In the genomic region with DNA sequence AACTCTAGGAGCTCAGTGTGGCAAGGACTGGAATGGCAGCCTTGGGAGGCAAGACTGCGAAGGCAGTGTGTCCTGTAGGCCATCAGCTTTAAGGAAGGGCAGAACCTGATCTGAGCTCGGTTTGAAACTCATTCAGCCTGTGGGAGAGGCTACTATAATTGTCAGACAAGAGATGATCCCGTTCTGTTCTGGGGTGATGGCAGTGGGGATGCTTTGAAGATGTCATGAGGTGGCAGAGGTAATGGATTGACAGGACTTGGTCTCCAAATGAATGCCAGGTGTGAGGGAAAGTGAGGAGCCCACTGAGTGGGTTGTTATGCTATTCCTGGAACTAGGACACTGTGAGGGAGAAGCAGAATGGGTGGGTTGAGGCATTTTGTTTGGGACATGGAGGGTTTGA, we compare ENCODE assay signal across 15 cellular contexts.
A peak's percentile ranks its signal among the peaks of the same experiment; 100 is the strongest.
DNase-seq lines count a peak whose midpoint lies in the region; ATAC-seq and TF ChIP-seq lines count a peak whose summit lies in the region.
"Had no signal": no experiment of that assay in that cellular context is flagged by ENCODE, and none has a peak within 500 bp of the region (broad histone marks: within the 10 kb centered on the region; RNA-seq: fewer than 3 reads in every experiment).

No MANE protein-coding gene starts in this region.

- whole genome bisulfite sequencing in endodermal cell (ENCODE audit: insufficient coverage in 1 of 2, insufficient read length in 1 of 2), 2 experiments = 83 to 97% methylated on average over 1 to 3 of the region's 3 CpGs

- no peaks in the 10 kb centered on the region for H3K36me3 ChIP-seq in BLaER1 treated with 17β-estradiol and CSF1 and Interleukin-3, amounts not matched to agents 10 nM and 100 nM
- H3K36me3 ChIP-seq in endodermal cell (ENCODE audit: control insufficient read depth, insufficient read depth, low read length) (no peaks in the 10 kb centered on the region), tibial artery (no peaks in the 10 kb centered on the region)
- H3K36me3 ChIP-seq: BE2C, HAP-1 had no signal

- in situ Hi-C loops in GM13977 (cut with MboI; ENCODE audit: low pct_unique_long_range_greater_than_20kb, low sequenced_read_pairs, unreplicated experiment) = no loop called here

- no peak overlapping the region for H3K27ac ChIP-seq in BLaER1 treated with 17β-estradiol and CSF1 and Interleukin-3, amounts not matched to agents 10 nM and 100 nM
- H3K27ac ChIP-seq in endodermal cell (ENCODE audit: low read depth, low read length) = no peak overlapping the region
- no peak overlapping the region for H3K27ac ChIP-seq in tibial artery
- H3K27ac ChIP-seq: KMS-11 had no signal

- H3K27ac Mint-ChIP-seq in endodermal cell (no peak overlapping the region), osteocyte (ENCODE audit: unreplicated experiment) (no peak overlapping the region)
- H3K27ac Mint-ChIP-seq: CD14-positive monocyte; CD4-positive, alpha-beta memory T cell had no signal

- H4K20me1 ChIP-seq in BLaER1 treated with 17β-estradiol and CSF1 and Interleukin-3, amounts not matched to agents 10 nM and 100 nM = no peaks in the 10 kb centered on the region; a peak in 3 of 22 replicates

- peaks cover 34% of the 10 kb centered on the region for H3K9me3 Mint-ChIP-seq in endodermal cell
- no peaks in the 10 kb centered on the region for H3K9me3 Mint-ChIP-seq in osteocyte (ENCODE audit: unreplicated experiment)
- H3K9me3 Mint-ChIP-seq: CD4-positive, alpha-beta memory T cell had no signal

- no peak overlapping the region for H3K9ac ChIP-seq in BLaER1 treated with 17β-estradiol and CSF1 and Interleukin-3, amounts not matched to agents 10 nM and 100 nM
- no peak overlapping the region for H3K9ac ChIP-seq in endodermal cell (ENCODE audit: extremely low read depth, low read length, poor library complexity, severe bottlenecking)
- H3K9ac ChIP-seq: KMS-11 had no signal

- intact Hi-C loops in tibial artery (cut with DNase I; ENCODE audit: low total_unique reads) = no loop called here

- peak; percentile 2 for DNase-seq in GM13977 (ENCODE audit: low spot score)
- peak; percentile 24 for DNase-seq in endodermal cell
- peak; percentile 23 for DNase-seq in osteocyte (ENCODE audit: extremely low spot score, unreplicated experiment)
- DNase-seq in DMS 273 treated with DMSO at 0.1 percent for 48 hours (lab: John Stamatoyannopoulos, UW) = no peak
- no peak for DNase-seq in tibial artery
- DNase-seq: ACHN; BE2C; CD4-positive, alpha-beta memory T cell; DMS79 treated with DMSO at 0.1 percent for 48 hours; GF-D8 had no signal

- H3K27me3 ChIP-seq in BLaER1 treated with 17β-estradiol and CSF1 and Interleukin-3, amounts not matched to agents 10 nM and 100 nM = peaks cover 66 to 100% (median 90%) of the 10 kb centered on the region in 11 experiments
- H3K27me3 ChIP-seq in endodermal cell (ENCODE audit: control insufficient read depth, insufficient read depth, low read length, poor library complexity, severe bottlenecking) (no peaks in the 10 kb centered on the region), tibial artery (no peaks in the 10 kb centered on the region)
- H3K27me3 ChIP-seq: BE2C had no signal

- peak overlapping the region in 10 of 11 experiments; percentile 41 to 67 (median 54); a peak in 17 of 22 replicates for H3K4me2 ChIP-seq in BLaER1 treated with 17β-estradiol and CSF1 and Interleukin-3, amounts not matched to agents 10 nM and 100 nM
- H3K4me2 ChIP-seq: KMS-11 had no signal

- no peak for TF ChIP-seq CTCF in GM13977 (IDR thresholded peaks at IDR 0.05; ENCODE audit: extremely low read depth, insufficient read depth, missing control alignments)
- no peak for TF ChIP-seq CTCF in endodermal cell (conservative IDR thresholded peaks at IDR 0.05)
- no peak for TF ChIP-seq CTCF in osteocyte (IDR thresholded peaks at IDR 0.05)
- no peak for TF ChIP-seq CTCF in tibial artery (IDR thresholded peaks at IDR 0.05)

- H3K4me1 ChIP-seq in BLaER1 treated with 17β-estradiol and CSF1 and Interleukin-3, amounts not matched to agents 10 nM and 100 nM = peaks cover 14 to 35% (median 27%) of the 10 kb centered on the region in 10 experiments
- H3K4me1 ChIP-seq in endodermal cell (ENCODE audit: control insufficient read depth, insufficient read depth, low read length) (no peaks in the 10 kb centered on the region), tibial artery (peaks cover 0 to 10% (median 4%) of the 10 kb centered on the region in 4 donors)
- H3K4me1 ChIP-seq: HAP-1 had no signal

- ATAC-seq in HG03108 (IDR thresholded peaks at IDR 0.05; ENCODE audit: unreplicated experiment) = no peak

- H3K4me3 ChIP-seq in BLaER1 treated with 17β-estradiol and CSF1 and Interleukin-3, amounts not matched to agents 10 nM and 100 nM = no peak overlapping the region
- H3K4me3 ChIP-seq in endodermal cell (ENCODE audit: low read length) = no peak overlapping the region
- no peak overlapping the region for H3K4me3 ChIP-seq in tibial artery
- H3K4me3 ChIP-seq: HAP-1 had no signal

- H3K9me3 ChIP-seq in BLaER1 treated with 17β-estradiol and CSF1 and Interleukin-3, amounts not matched to agents 10 nM and 100 nM (replicated peaks in 1 of 11) = peaks cover 0 to 7% (median 0%) of the 10 kb centered on the region in 11 experiments; a peak in 2 of 22 replicates
- H3K9me3 ChIP-seq in endodermal cell (ENCODE audit: control insufficient read depth, low read length) = no peaks in the 10 kb centered on the region
- no peaks in the 10 kb centered on the region for H3K9me3 ChIP-seq in tibial artery
- H3K9me3 ChIP-seq: BE2C, HAP-1 had no signal

- no peaks in the 10 kb centered on the region for H3K27me3 Mint-ChIP-seq in endodermal cell (ENCODE audit: insufficient read depth)
- no peaks in the 10 kb centered on the region for H3K27me3 Mint-ChIP-seq in osteocyte (ENCODE audit: unreplicated experiment)
- H3K27me3 Mint-ChIP-seq: CD4-positive, alpha-beta memory T cell had no signal

- H3K4me1 Mint-ChIP-seq in endodermal cell (peaks cover 2% of the 10 kb centered on the region), osteocyte (ENCODE audit: unreplicated experiment) (peaks cover 8% of the 10 kb centered on the region)
- H3K4me1 Mint-ChIP-seq: CD14-positive monocyte; CD4-positive, alpha-beta memory T cell had no signal

- no peaks in the 10 kb centered on the region for H3K36me3 Mint-ChIP-seq in endodermal cell (ENCODE audit: low read depth)
- no peaks in the 10 kb centered on the region for H3K36me3 Mint-ChIP-seq in osteocyte (ENCODE audit: unreplicated experiment)
- H3K36me3 Mint-ChIP-seq: CD14-positive monocyte; CD4-positive, alpha-beta memory T cell had no signal

- no peak overlapping the region for H3K4me3 Mint-ChIP-seq in endodermal cell
- no peak overlapping the region for H3K4me3 Mint-ChIP-seq in osteocyte (ENCODE audit: unreplicated experiment)
- H3K4me3 Mint-ChIP-seq: CD14-positive monocyte; CD4-positive, alpha-beta memory T cell had no signal

Comparison
In these comparisons a context has a peak if more than half of its experiments do, and no peak if none do; other contexts are left out.
1. DNase-seq: peak in GM13977 (single experiment), endodermal cell (single experiment) and osteocyte (single experiment); none in DMS 273 treated with DMSO at 0.1 percent for 48 hours (single experiment) and tibial artery (0 of 2).